21 cellular contexts compared by ENCODE assay signal in the genomic region with DNA sequence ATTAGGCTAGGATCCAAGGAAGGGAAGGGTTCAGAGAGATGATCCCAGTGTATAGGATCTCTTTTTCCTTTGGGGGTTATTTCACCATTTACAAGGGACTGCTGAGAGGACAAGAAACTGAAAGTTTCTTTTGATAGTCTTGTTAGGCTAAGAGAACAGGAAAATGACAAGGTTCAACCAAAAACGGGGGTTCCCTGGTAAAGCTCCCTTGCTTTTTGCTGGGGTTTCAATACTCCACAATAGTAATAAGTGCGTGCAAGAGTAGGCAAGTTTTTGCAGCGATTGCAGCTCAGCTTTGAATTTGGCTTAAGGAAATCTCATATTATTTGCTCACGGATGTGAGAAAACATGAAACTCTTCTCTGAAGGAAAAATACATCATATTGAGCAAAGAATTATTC. TPM values are rescaled to one million over a fixed set of nuclear protein-coding genes. Genes with fewer than 3 reads are reported as not detected.
DNase-seq lines count a peak whose midpoint lies in the region; ATAC-seq and TF ChIP-seq lines count a peak whose summit lies in the region.
"Had no signal": no experiment of that assay in that cellular context is flagged by ENCODE, and none has a peak within 500 bp of the region (broad histone marks: within the 10 kb centered on the region; RNA-seq: fewer than 3 reads in every experiment).

No MANE protein-coding gene starts in this region.

- H3K9me3 Mint-ChIP-seq in activated CD8-positive, alpha-beta T cell treated with anti-CD3 and anti-CD28 coated beads for 36 hours, result no peaks in the 10 kb centered on the region

- peak overlapping the region; percentile 46; the same call in 1 of the 2 replicates for H3K27ac ChIP-seq in MM.1S (ENCODE audit: low read length)
- H3K27ac ChIP-seq: A549; BLaER1 treated with 17β-estradiol and CSF1 and Interleukin-3, amounts not matched to agents 10 nM and 100 nM; GM23248 had no signal

- peaks cover 5% of the 10 kb centered on the region for H3K4me1 ChIP-seq in MM.1S (ENCODE audit: low read length)
- H3K4me1 ChIP-seq: A549; BE2C; BLaER1 treated with 17β-estradiol and CSF1 and Interleukin-3, amounts not matched to agents 10 nM and 100 nM had no signal

- H3K9me3 ChIP-seq in MM.1S (replicated peaks; ENCODE audit: insufficient read depth, low read length), result no peaks in the 10 kb centered on the region
- H3K9me3 ChIP-seq: BE2C; BLaER1 treated with 17β-estradiol and CSF1 and Interleukin-3, amounts not matched to agents 10 nM and 100 nM had no signal

- intact Hi-C loops in activated CD8-positive, alpha-beta T cell treated with anti-CD3 and anti-CD28 coated beads for 36 hours (cut with micrococcal nuclease), result no loop called here

- H4K20me1 ChIP-seq in MM.1S (ENCODE audit: insufficient read depth, low read length), result no peaks in the 10 kb centered on the region
- H4K20me1 ChIP-seq: BLaER1 treated with 17β-estradiol and CSF1 and Interleukin-3, amounts not matched to agents 10 nM and 100 nM had no signal

- H3K4me3 Mint-ChIP-seq in activated CD8-positive, alpha-beta T cell treated with anti-CD3 and anti-CD28 coated beads for 36 hours, result no peak overlapping the region
- H3K4me3 Mint-ChIP-seq: CD14-positive monocyte; CD4-positive, alpha-beta T cell; CD8-positive, alpha-beta memory T cell had no signal

- no peak overlapping the region for H3K27ac Mint-ChIP-seq in activated CD8-positive, alpha-beta T cell treated with anti-CD3 and anti-CD28 coated beads for 36 hours
- H3K27ac Mint-ChIP-seq: CD14-positive monocyte; CD4-positive, alpha-beta T cell; CD8-positive, alpha-beta memory T cell had no signal

- CTCF ChIA-PET in activated CD8-positive, alpha-beta T cell treated with anti-CD3 and anti-CD28 coated beads for 36 hours (lab: Charles Lee), result interaction anchor here (1.1 kb wide), 1 partner anchor 105 kb away, joined by 3 read pairs; no protein-coding TSS in a partner anchor

- POLR2A ChIA-PET in activated CD8-positive, alpha-beta T cell treated with anti-CD3 and anti-CD28 coated beads for 36 hours (lab: Charles Lee), result no interaction called here

- DNase-seq in GM12865 (ENCODE audit: low read depth) (peak; percentile 75), MM.1S (peak; percentile 78), COR-L47 (lab: John Stamatoyannopoulos, UW) (no peak)
- no peak for DNase-seq in activated CD8-positive, alpha-beta T cell treated with anti-CD3 and anti-CD28 coated beads for 36 hours
- DNase-seq: 8988T; ACHN; AML-193; BE2C; Calu3; CD4-positive, alpha-beta T cell; CD8-positive, alpha-beta memory T cell; DMS153; DND-41; GM23248; H7; HCEC 1CT had no signal

- H3K4me3 ChIP-seq in GM12865 (ENCODE audit: low read depth, low read length), result no peak overlapping the region
- peak overlapping the region; percentile 15; the same call in 1 of the 2 replicates for H3K4me3 ChIP-seq in MM.1S (ENCODE audit: low read length)
- H3K4me3 ChIP-seq: A549; BLaER1 treated with 17β-estradiol and CSF1 and Interleukin-3, amounts not matched to agents 10 nM and 100 nM; GM23248 had no signal

- H3K27me3 Mint-ChIP-seq in activated CD8-positive, alpha-beta T cell treated with anti-CD3 and anti-CD28 coated beads for 36 hours, result peaks cover 12% of the 10 kb centered on the region

- H3K4me2 ChIP-seq in MM.1S (ENCODE audit: low read depth, low read length), result peak overlapping the region; percentile 40; the same call in 1 of the 2 replicates
- H3K4me2 ChIP-seq: A549; BLaER1 treated with 17β-estradiol and CSF1 and Interleukin-3, amounts not matched to agents 10 nM and 100 nM had no signal

- H3K9me2 ChIP-seq in MM.1S (replicated peaks; ENCODE audit: insufficient read depth, low read length), result no peaks in the 10 kb centered on the region

- H2AFZ ChIP-seq in MM.1S (ENCODE audit: low read length), result peak overlapping the region; percentile 40; the same call in 1 of the 2 replicates
- H2AFZ ChIP-seq: GM23248 had no signal

- H3K36me3 Mint-ChIP-seq in activated CD8-positive, alpha-beta T cell treated with anti-CD3 and anti-CD28 coated beads for 36 hours (ENCODE audit: low read depth), result no peaks in the 10 kb centered on the region
- H3K36me3 Mint-ChIP-seq: CD14-positive monocyte; CD8-positive, alpha-beta memory T cell had no signal

- peaks cover 7% of the 10 kb centered on the region for H3F3A ChIP-seq in MM.1S (ENCODE audit: insufficient read depth, low read length)

- no peak overlapping the region for H3K9ac ChIP-seq in MM.1S (ENCODE audit: low read length)
- H3K9ac ChIP-seq: BLaER1 treated with 17β-estradiol and CSF1 and Interleukin-3, amounts not matched to agents 10 nM and 100 nM; GM23248 had no signal

- no peaks in the 10 kb centered on the region for H3K27me3 ChIP-seq in MM.1S (replicated peaks; ENCODE audit: insufficient read depth, low read length)
- H3K27me3 ChIP-seq: BE2C; BLaER1 treated with 17β-estradiol and CSF1 and Interleukin-3, amounts not matched to agents 10 nM and 100 nM had no signal

- TF ChIP-seq CTCF in GM12865 (IDR thresholded peaks at IDR 0.05; ENCODE audit: insufficient read depth, low read depth, low read length, missing control alignments) (no peak), MM.1S (IDR thresholded peaks at IDR 0.05; ENCODE audit: low read length) (no peak)
- no peak for TF ChIP-seq CTCF in activated CD8-positive, alpha-beta T cell treated with anti-CD3 and anti-CD28 coated beads for 36 hours (IDR thresholded peaks at IDR 0.05)

- ATAC-seq in GM19372 (IDR thresholded peaks at IDR 0.05; ENCODE audit: low read depth, unreplicated experiment), result peak; percentile 64
- no peak for ATAC-seq in GM19467 (IDR thresholded peaks at IDR 0.05; ENCODE audit: unreplicated experiment)
- ATAC-seq in activated CD8-positive, alpha-beta T cell treated with anti-CD3 and anti-CD28 coated beads for 36 hours, result no peak
- ATAC-seq: A549 had no signal

- H3K36me3 ChIP-seq in MM.1S (replicated peaks; ENCODE audit: insufficient read depth, low read length), result no peaks in the 10 kb centered on the region
- H3K36me3 ChIP-seq: BE2C; BLaER1 treated with 17β-estradiol and CSF1 and Interleukin-3, amounts not matched to agents 10 nM and 100 nM had no signal

- H3K4me1 Mint-ChIP-seq in activated CD8-positive, alpha-beta T cell treated with anti-CD3 and anti-CD28 coated beads for 36 hours (ENCODE audit: low read depth), result no peaks in the 10 kb centered on the region
- H3K4me1 Mint-ChIP-seq: CD14-positive monocyte; CD8-positive, alpha-beta memory T cell had no signal

- no peaks in the 10 kb centered on the region for H3K79me2 ChIP-seq in MM.1S (ENCODE audit: low read length)

RNA-seq across cellular contexts. Expression of a gene that starts 18.8 kb away (rescaled TPM):
- not detected for total RNA-seq in activated CD8-positive, alpha-beta T cell treated with anti-CD3 and anti-CD28 coated beads for 36 hours
- total RNA-seq: CD4-positive, alpha-beta T cell; CD8-positive, alpha-beta memory T cell had no signal

RNA-seq across cellular contexts. Expression of a gene that starts 39.8 kb away (rescaled TPM):
- not detected for total RNA-seq in activated CD8-positive, alpha-beta T cell treated with anti-CD3 and anti-CD28 coated beads for 36 hours
- total RNA-seq: CD4-positive, alpha-beta T cell; CD8-positive, alpha-beta memory T cell had no signal

Comparison
In these comparisons a context has a peak if more than half of its experiments do, and no peak if none do; other contexts are left out.
1. DNase-seq: peak in GM12865 (single experiment) and MM.1S (single experiment); none in COR-L47 (single experiment) and activated CD8-positive, alpha-beta T cell treated with anti-CD3 and anti-CD28 coated beads for 36 hours (single experiment).